ENCODE assay signal across 13 cellular contexts in the genomic region with DNA sequence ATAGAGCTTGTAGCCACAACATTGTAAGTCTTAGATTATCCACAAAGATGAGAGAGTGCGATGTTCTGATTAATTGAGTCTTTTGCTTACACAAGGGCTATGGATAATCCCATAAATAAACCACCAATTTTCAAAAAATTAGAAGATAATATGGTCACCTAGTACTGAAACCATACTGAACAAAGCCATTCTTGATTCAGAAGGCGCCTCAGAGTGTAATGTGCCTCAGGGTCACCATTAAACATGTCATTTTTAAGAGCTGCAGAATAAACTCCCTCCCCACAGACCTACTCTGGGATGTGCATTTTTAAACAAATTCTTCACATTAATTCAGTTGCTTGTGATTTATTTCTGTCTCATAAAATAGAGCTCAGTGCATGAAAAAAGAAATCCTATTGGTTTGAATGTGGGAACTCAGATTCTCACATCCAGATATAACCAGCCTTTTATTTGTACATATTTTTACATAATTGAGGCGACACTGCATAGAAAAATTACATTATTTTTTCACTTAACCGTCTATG.
"Had no signal": no experiment of that assay in that cellular context is flagged by ENCODE, and none has a peak within 500 bp of the region (broad histone marks: within the 10 kb centered on the region; RNA-seq: fewer than 3 reads in every experiment).

No MANE protein-coding gene starts in this region.

- H3K36me3 ChIP-seq: heart left ventricle, stomach, upper lobe of right lung had no signal

- H3K4me3 ChIP-seq: heart left ventricle, stomach, upper lobe of right lung had no signal

- H3K9me3 ChIP-seq: stomach, upper lobe of right lung had no signal

- H3K27me3 ChIP-seq: heart left ventricle, stomach, upper lobe of right lung had no signal

- H3K4me1 ChIP-seq: stomach, upper lobe of right lung had no signal

- DNase-seq: cerebellar nuclear complex; hippocampal formation; left colon; naive thymus-derived CD4-positive, alpha-beta T cell; nephron progenitor cell; small intestine; stimulated activated CD4-positive, alpha-beta T cell treated with anti-CD3 and anti-CD28 coated beads, Interleukin-1b, Interleukin-23, amount 100 ng/mL, for 48 hours; stimulated activated CD4-positive, alpha-beta T cell treated with anti-CD3 and anti-CD28 coated beads, Interleukin-4, amount 100 ng/mL, for 4 hours; stimulated activated naive CD4-positive, alpha-beta T cell; stomach; upper lobe of right lung had no signal

- H3K27ac ChIP-seq: heart left ventricle, stomach, upper lobe of right lung had no signal

- ATAC-seq: left colon; naive thymus-derived CD4-positive, alpha-beta T cell; right cardiac atrium; upper lobe of right lung had no signal
